In the genomic region with DNA sequence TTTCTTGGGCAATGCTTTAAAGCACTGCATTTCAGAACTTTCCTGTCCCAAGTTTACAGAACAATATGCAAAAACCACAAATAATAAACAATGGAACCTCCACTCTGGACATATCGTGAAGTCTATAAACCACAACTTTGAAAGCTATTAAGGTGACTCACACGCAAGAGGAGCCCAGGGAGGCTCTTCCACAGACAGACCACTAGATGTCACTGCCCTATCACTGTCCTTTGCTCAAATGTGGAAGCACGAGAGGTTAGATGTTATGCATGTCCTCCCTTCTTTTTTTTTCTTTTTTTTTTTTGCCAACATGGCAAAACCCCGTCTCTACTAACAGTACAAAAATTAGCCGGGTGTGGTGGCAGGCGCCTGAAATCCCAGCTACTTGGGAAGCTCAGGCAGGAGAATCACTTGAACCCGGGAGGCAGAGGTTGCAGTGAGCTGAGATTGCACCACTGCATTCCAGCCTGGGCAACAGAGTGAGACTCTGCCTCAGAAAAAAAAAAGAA, we compare ENCODE assay signal across 8 cellular contexts.
DNase-seq lines count a peak whose midpoint lies in the region; ATAC-seq, FAIRE-seq and TF ChIP-seq lines count a peak whose summit lies in the region.
"Not testable (repeated sequence)": the region's sequence is repeated elsewhere in the genome, so short reads cannot be mapped to it uniquely, and the experiment has no call there.

No MANE protein-coding gene starts in this region.

- not testable (repeated sequence) for TF ChIP-seq POLR2A in HepG2 (IDR thresholded peaks at IDR 0.05; ENCODE audit: insufficient read depth in 1 of 2, low read depth in 2 of 2, low read length in 2 of 2)

- BruUV-seq in HepG2 (replicated peaks; lab: Mats Ljungman, UMichigan) = not testable (repeated sequence)

- DNase-seq in DMS 273 treated with DMSO at 0.1 percent for 48 hours (lab: John Stamatoyannopoulos, UW) (peak; percentile 33), HK-2 (ENCODE audit: unreplicated experiment) (peak; percentile 65), NCI-H69 (lab: John Stamatoyannopoulos, UW) (peak; percentile 99), dedifferentiated amniotic fluid mesenchymal stem cell (ENCODE audit: extremely low spot score) (peak; percentile 92), HepG2 (ENCODE audit: low spot score) (peak; percentile 77)
- DNase-seq in activated CD4-positive, alpha-beta T cell treated with anti-CD3 and anti-CD28 coated beads, Interleukin-2, amount 10 ng/mL, durations not matched to agents 24 days and 14 days = peak; percentile 84
- DNase-seq in stimulated activated CD4-positive, alpha-beta T cell treated with anti-CD3 and anti-CD28 coated beads, TNF-alpha, amount 100 ng/mL, for 4 hours (ENCODE audit: low read depth in 3 of 3) = peak in 2 of 3 experiments; percentile 8 to 17

- H3K27ac Mint-ChIP-seq in activated CD4-positive, alpha-beta T cell treated with anti-CD3 and anti-CD28 coated beads, Interleukin-2, amount 10 ng/mL, durations not matched to agents 24 days and 14 days = not testable (repeated sequence)

- H3K79me2 ChIP-seq in HepG2 (ENCODE audit: insufficient read depth, low read length) = not testable (repeated sequence)

- not testable (repeated sequence) for H3K9me3 ChIP-seq in HepG2 (ENCODE audit: low read length)

- peak; percentile 58 for ATAC-seq in GM21390 (IDR thresholded peaks at IDR 0.05; ENCODE audit: unreplicated experiment)
- peak; percentile 99 for ATAC-seq in HepG2

- H3K4me3 Mint-ChIP-seq in activated CD4-positive, alpha-beta T cell treated with anti-CD3 and anti-CD28 coated beads, Interleukin-2, amount 10 ng/mL, durations not matched to agents 24 days and 14 days = not testable (repeated sequence)

- not testable (repeated sequence) for TF ChIP-seq EP300 in HepG2 (IDR thresholded peaks at IDR 0.05; ENCODE audit: low read depth in 2 of 2, low read length in 2 of 2); HepG2 (CRISPR knock-in tag; IDR thresholded peaks at IDR 0.05; ENCODE audit: borderline replicate concordance)

- H3K27me3 Mint-ChIP-seq in activated CD4-positive, alpha-beta T cell treated with anti-CD3 and anti-CD28 coated beads, Interleukin-2, amount 10 ng/mL, durations not matched to agents 24 days and 14 days = not testable (repeated sequence)

- intact Hi-C loops in activated CD4-positive, alpha-beta T cell treated with anti-CD3 and anti-CD28 coated beads, Interleukin-2, amount 10 ng/mL, durations not matched to agents 24 days and 14 days (cut with micrococcal nuclease) = loop anchor here (1.0 to 10.0 kb wide), 2 partner anchors 233 to 912 kb away; no protein-coding TSS in a partner anchor
- intact Hi-C loops in HepG2 (cut with micrococcal nuclease; ENCODE audit: unreplicated experiment) = loop anchor here (1.0 to 10.0 kb wide), 2 partner anchors 233 to 902 kb away; no protein-coding TSS in a partner anchor

- CTCF ChIA-PET in HepG2 (lab: Yijun Ruan, JAX; ENCODE audit: low intra/inter-chr PET ratio, low total read pairs) = interaction anchor here (2.0 kb wide), 1 partner anchor 233 kb away, joined by 38 read pairs; no protein-coding TSS in a partner anchor

- in situ Hi-C loops in HepG2 (cut with HindIII; ENCODE audit: extremely low pct_ligation_motif_present, low pct_unique_long_range_greater_than_20kb) = loop anchor here (5.0 to 25.0 kb wide), 2 partner anchors 109 to 234 kb away; no protein-coding TSS in a partner anchor

- not testable (repeated sequence) for H3K9me3 Mint-ChIP-seq in activated CD4-positive, alpha-beta T cell treated with anti-CD3 and anti-CD28 coated beads, Interleukin-2, amount 10 ng/mL, durations not matched to agents 24 days and 14 days

- peaks cover 1 to 15% of the 10 kb centered on the region in 2 experiments; a peak in 3 of 5 replicates for H3K36me3 ChIP-seq in HepG2 (replicated peaks in 1 of 2; ENCODE audit: control insufficient read depth in 1 of 2, insufficient read depth in 2 of 2, low read length in 2 of 2)

- H3K4me1 ChIP-seq in HepG2 (ENCODE audit: insufficient read depth, low read length) = not testable (repeated sequence)

- not testable (repeated sequence) for H3K27me3 ChIP-seq in HepG2 (ENCODE audit: control insufficient read depth in 1 of 2, insufficient read depth in 2 of 2, low read length in 2 of 2)

- not testable (repeated sequence) for H4K20me1 ChIP-seq in HepG2 (ENCODE audit: insufficient read depth, low read length)

- H3K36me3 Mint-ChIP-seq in activated CD4-positive, alpha-beta T cell treated with anti-CD3 and anti-CD28 coated beads, Interleukin-2, amount 10 ng/mL, durations not matched to agents 24 days and 14 days (ENCODE audit: low read depth) = not testable (repeated sequence)

- FAIRE-seq in HepG2 (lab: Jason Lieb, UNC) = peak; percentile 84

- not testable (repeated sequence) for H3K4me2 ChIP-seq in HepG2 (ENCODE audit: low read depth, low read length)

- H2AFZ ChIP-seq in HepG2 (ENCODE audit: low read length) = not testable (repeated sequence)

- TF ChIP-seq RAD21 in HepG2 (CRISPR knock-in tag; IDR thresholded peaks at IDR 0.05) = peak; percentile 85

- H3K9ac ChIP-seq in HepG2 (ENCODE audit: insufficient read depth, low read depth, low read length) = not testable (repeated sequence)

- not testable (repeated sequence) for H3K4me1 Mint-ChIP-seq in activated CD4-positive, alpha-beta T cell treated with anti-CD3 and anti-CD28 coated beads, Interleukin-2, amount 10 ng/mL, durations not matched to agents 24 days and 14 days

- H3K4me3 ChIP-seq in HepG2 (replicated peaks in 1 of 3; ENCODE audit: insufficient read depth in 1 of 3, low read depth in 2 of 3, low read length in 3 of 3) = not testable (repeated sequence)

- not testable (repeated sequence) for H3K27ac ChIP-seq in HepG2 (ENCODE audit: extremely low read length, insufficient read depth, low read length)

- peak; percentile 89 for TF ChIP-seq CTCF in HepG2 (CRISPR knock-in tag; IDR thresholded peaks at IDR 0.05)

- 36% methylated on average over 7 of the region's 7 CpGs for WGBS in HepG2 (ENCODE audit: low lambda C conversion rate)

- POLR2A ChIA-PET in HepG2 (lab: Yijun Ruan, JAX) = interaction anchor here (1.0 to 1.2 kb wide), 2 partner anchors 77 to 187 kb away, joined by 3 read pairs; partner anchors contain the start of gene SINHCAF

TF ChIP-seq in HepG2, 621 proteins besides CTCF, POLR2A, EP300 and RAD21 (continues in another document):
- TF ChIP-seq SMC3 (IDR thresholded peaks at IDR 0.05; ENCODE audit: low read length) (peak; percentile 92), KDM2A (CRISPR knock-in tag; IDR thresholded peaks at IDR 0.05; ENCODE audit: borderline replicate concordance, low read depth) (0 out of 2 replicates have a peak, but pooled peaks have one; percentile 27), MAFF (IDR thresholded peaks at IDR 0.05; ENCODE audit: low read depth, low read length) (peak; percentile 56), FOSL2 (CRISPR knock-in tag; IDR thresholded peaks at IDR 0.05) (peak; percentile 74), ZNF362 (CRISPR knock-in tag; IDR thresholded peaks at IDR 0.05; ENCODE audit: borderline replicate concordance) (peak; percentile 74; the same call in 1 of the 2 replicates), HNF1B (CRISPR knock-in tag; IDR thresholded peaks at IDR 0.05) (0 out of 2 replicates have a peak, but pooled peaks have one; percentile 39), STAG1 (CRISPR knock-in tag; IDR thresholded peaks at IDR 0.05) (peak; percentile 97), ARID3A (IDR thresholded peaks at IDR 0.05; ENCODE audit: low read depth, low read length) (0 out of 2 replicates have a peak, but pooled peaks have one; percentile 17), RXRB (CRISPR knock-in tag; IDR thresholded peaks at IDR 0.05; ENCODE audit: borderline replicate concordance) (peak; percentile 18; the same call in 1 of the 2 replicates), TEAD3 (CRISPR knock-in tag; optimal IDR thresholded peaks at IDR 0.05; ENCODE audit: borderline replicate concordance) (peak; percentile 7), BHLHE40 (IDR thresholded peaks at IDR 0.05; ENCODE audit: low read length) (peak; percentile 47)

Comparison
In these comparisons a context has a peak if more than half of its experiments do, and no peak if none do; other contexts are left out.
1. DNase-seq: peak in every context shown above with its lines; median percentile 99 in NCI-H69; 92 in dedifferentiated amniotic fluid mesenchymal stem cell; 84 in activated CD4-positive, alpha-beta T cell treated with anti-CD3 and anti-CD28 coated beads, Interleukin-2, amount 10 ng/mL, durations not matched to agents 24 days and 14 days; 77 in HepG2; 65 in HK-2; 33 in DMS 273 treated with DMSO at 0.1 percent for 48 hours; 12 in stimulated activated CD4-positive, alpha-beta T cell treated with anti-CD3 and anti-CD28 coated beads, TNF-alpha, amount 100 ng/mL, for 4 hours.